ENCODE assay signal across 8 cellular contexts in the genomic region with DNA sequence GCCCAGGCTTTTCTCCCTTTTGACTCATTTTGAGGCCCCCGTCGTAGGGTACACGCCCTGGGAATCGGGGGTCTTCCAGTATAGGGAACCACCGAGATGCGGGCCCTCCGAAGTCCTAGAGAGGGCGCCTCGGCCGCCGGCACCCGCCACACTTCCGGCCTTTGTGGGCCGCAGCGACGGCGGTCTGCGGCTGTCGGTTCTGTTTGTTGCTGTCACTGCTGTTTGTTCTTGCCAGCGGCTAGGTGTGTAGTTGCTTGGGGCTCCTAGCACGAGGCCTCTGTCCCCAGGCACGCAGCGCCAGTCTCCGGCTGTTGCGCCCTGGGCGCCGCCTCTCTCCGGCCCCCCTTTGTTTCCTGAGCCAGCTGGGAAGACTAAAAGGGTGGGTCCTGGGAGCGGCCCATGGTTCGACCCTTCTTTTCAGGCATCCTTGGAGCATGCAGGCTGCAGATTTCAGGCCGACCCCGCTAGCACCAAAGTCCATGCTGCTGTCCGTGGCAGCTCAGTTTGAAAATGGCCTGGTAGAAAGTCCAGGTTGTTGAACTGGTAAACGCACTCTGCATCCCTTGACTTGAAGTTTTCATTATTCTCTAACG. TPM values are rescaled to one million over a fixed set of nuclear protein-coding genes. Genes with fewer than 3 reads are reported as not detected.
A peak's percentile ranks its signal among the peaks of the same experiment; 100 is the strongest.
DNase-seq lines count a peak whose midpoint lies in the region; ATAC-seq and TF ChIP-seq lines count a peak whose summit lies in the region.

No MANE protein-coding gene starts in this region.

- peak in 9 of 14 donors; percentile 5 to 77 (median 41) for DNase-seq in C1 segment of cervical spinal cord (lab: John Stamatoyannopoulos, UW)
- peak; percentile 47 to 53 for DNase-seq in activated CD4-positive, alpha-beta T cell treated with anti-CD3 and anti-CD28 coated beads for 4 hours
- DNase-seq in choroid plexus epithelial cell (ENCODE audit: low read depth), result peak; percentile 38
- peak; percentile 68 for DNase-seq in lower lobe of right lung
- peak; percentile 53 to 55 for DNase-seq in stimulated activated CD8-positive, alpha-beta memory T cell treated with anti-CD3 and anti-CD28 coated beads, Interleukin-2, amount 100 ng/mL, for 1 hour (ENCODE audit: low read depth in 2 of 2)
- DNase-seq in NCI-H1105 treated with DMSO at 0.1 percent for 48 hours (lab: John Stamatoyannopoulos, UW), result no peak

- H3K4me3 ChIP-seq in choroid plexus epithelial cell (ENCODE audit: low read depth, low read length) (peak overlapping the region; percentile 64), lower lobe of right lung (peak overlapping the region; percentile 51)

- ATAC-seq in HG02759 (IDR thresholded peaks at IDR 0.05; ENCODE audit: unreplicated experiment) (peak; percentile 73), lower lobe of right lung (peak; percentile 74 to 81), GM21526 (IDR thresholded peaks at IDR 0.05; ENCODE audit: low FRiP score, unreplicated experiment) (no peak)

- intact Hi-C loops in lower lobe of right lung (cut with DNase I), result no loop called here

- no peaks in the 10 kb centered on the region for H3K27me3 ChIP-seq in lower lobe of right lung (ENCODE audit: low read depth)

- H3K4me1 ChIP-seq in lower lobe of right lung, result peaks cover 24% of the 10 kb centered on the region

- no peaks in the 10 kb centered on the region for H3K36me3 ChIP-seq in lower lobe of right lung

- H3K9me3 ChIP-seq in lower lobe of right lung, result no peaks in the 10 kb centered on the region

- peak overlapping the region; percentile 73 for H3K27ac ChIP-seq in lower lobe of right lung

- TF ChIP-seq CTCF in choroid plexus epithelial cell (conservative IDR thresholded peaks at IDR 0.05; ENCODE audit: low read depth, low read length), result peak; percentile 49
- TF ChIP-seq CTCF in lower lobe of right lung (IDR thresholded peaks at IDR 0.05), result peak; percentile 51

RNA-seq across cellular contexts. Expression of gene ZKSCAN1, which starts 17.8 kb away (rescaled TPM):
- 59.6 TPM for total RNA-seq in lower lobe of right lung

RNA-seq across cellular contexts. Expression of gene AZGP1, which starts 21.8 kb away (rescaled TPM):
- total RNA-seq in lower lobe of right lung, result 31.8 TPM

RNA-seq across cellular contexts. Expression of gene ZSCAN21, which starts 51.9 kb away (rescaled TPM):
- 8.4 TPM for total RNA-seq in lower lobe of right lung
